ENCODE assay signal across 12 cellular contexts in the genomic region with DNA sequence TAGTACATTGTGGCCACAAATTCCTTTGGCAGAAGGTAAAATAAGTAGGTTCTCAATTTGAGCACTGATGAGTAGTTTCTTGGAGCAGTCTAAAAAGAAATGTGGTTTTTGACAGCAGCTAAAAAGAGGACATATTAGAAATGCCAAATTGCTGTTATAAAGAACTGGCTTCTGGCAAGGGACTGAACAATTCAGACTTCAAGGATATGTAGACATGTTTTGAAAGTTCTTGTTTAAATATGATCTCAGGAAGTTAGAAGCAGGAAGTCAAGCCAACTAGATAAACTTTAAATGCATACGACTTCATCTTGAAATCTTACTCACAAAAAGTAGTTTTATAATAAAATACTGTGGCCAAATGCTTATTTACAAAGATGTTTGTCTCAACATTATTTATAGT. TPM values are rescaled to one million over a fixed set of nuclear protein-coding genes. Genes with fewer than 3 reads are reported as not detected.
DNase-seq lines count a peak whose midpoint lies in the region; ATAC-seq and TF ChIP-seq lines count a peak whose summit lies in the region.
"Had no signal": no experiment of that assay in that cellular context is flagged by ENCODE, and none has a peak within 500 bp of the region (broad histone marks: within the 10 kb centered on the region; RNA-seq: fewer than 3 reads in every experiment).

No MANE protein-coding gene starts in this region.

- H3K9me3 ChIP-seq in SJCRH30 (replicated peaks) = no peaks in the 10 kb centered on the region
- H3K9me3 ChIP-seq: colonic mucosa had no signal

- ATAC-seq in HG02870 (IDR thresholded peaks at IDR 0.05; ENCODE audit: unreplicated experiment) (no peak), GM18517 (IDR thresholded peaks at IDR 0.05; ENCODE audit: unreplicated experiment) (no peak)

- H3K4me1 Mint-ChIP-seq in immature natural killer cell = no peaks in the 10 kb centered on the region

- H3K27ac ChIP-seq in SJCRH30 = peak overlapping the region; percentile 45
- H3K27ac ChIP-seq in rectal smooth muscle tissue (ENCODE audit: low read depth, low read length) = peak overlapping the region; percentile 52
- H3K27ac ChIP-seq: colonic mucosa, RWPE1 had no signal

- no peak overlapping the region for H3K4me3 Mint-ChIP-seq in immature natural killer cell
- H3K4me3 Mint-ChIP-seq: stimulated activated naive CD8-positive, alpha-beta T cell treated with anti-CD3 and anti-CD28 coated beads, Interleukin-15, Interleukin-2, amounts not matched to agents 100 ng/mL and 50 ng/mL, for 24 hours had no signal

- H3K4me3 ChIP-seq in SJCRH30 (no peak overlapping the region), fibroblast of the aortic adventitia (ENCODE audit: low read depth, low read length) (no peak overlapping the region), rectal smooth muscle tissue (ENCODE audit: low read length) (no peak overlapping the region)
- H3K4me3 ChIP-seq: colonic mucosa had no signal

- H3K36me3 ChIP-seq in SJCRH30 (no peaks in the 10 kb centered on the region), rectal smooth muscle tissue (ENCODE audit: control insufficient read depth, insufficient read depth, low read length) (no peaks in the 10 kb centered on the region)
- H3K36me3 ChIP-seq: colonic mucosa had no signal

- no peaks in the 10 kb centered on the region for H3K36me3 Mint-ChIP-seq in immature natural killer cell

- no peaks in the 10 kb centered on the region for H3K9me3 Mint-ChIP-seq in immature natural killer cell
- H3K9me3 Mint-ChIP-seq: stimulated activated naive CD8-positive, alpha-beta T cell treated with anti-CD3 and anti-CD28 coated beads, Interleukin-15, Interleukin-2, amounts not matched to agents 100 ng/mL and 50 ng/mL, for 24 hours had no signal

- no peak overlapping the region for H3K9ac ChIP-seq in rectal smooth muscle tissue (ENCODE audit: low read length)

- peaks cover 0 to 4% (median 0%) of the 10 kb centered on the region in 3 donors for H3K27me3 Mint-ChIP-seq in immature natural killer cell (ENCODE audit: low read depth in 3 of 3)

- peak; percentile 21 for DNase-seq in EH (ENCODE audit: low read depth)
- no peak for DNase-seq in SJCRH30
- peak; percentile 67 for DNase-seq in fibroblast of the aortic adventitia (ENCODE audit: low read depth)
- DNase-seq in immature natural killer cell = no peak
- no peak for DNase-seq in 8988T
- DNase-seq: colonic mucosa, NCI-H1694 treated with DMSO at 0.1 percent for 48 hours had no signal

- peaks cover 42% of the 10 kb centered on the region for H3K4me1 ChIP-seq in SJCRH30
- H3K4me1 ChIP-seq in rectal smooth muscle tissue (ENCODE audit: control insufficient read depth, insufficient read depth, low read length) = peaks cover 24% of the 10 kb centered on the region
- H3K4me1 ChIP-seq: colonic mucosa had no signal

- no peak for TF ChIP-seq CTCF in fibroblast of the aortic adventitia (IDR thresholded peaks at IDR 0.05; ENCODE audit: insufficient read depth, low read length)

- no peaks in the 10 kb centered on the region for H3K27me3 ChIP-seq in SJCRH30
- H3K27me3 ChIP-seq in rectal smooth muscle tissue (ENCODE audit: control insufficient read depth, insufficient read depth, low read length) = no peaks in the 10 kb centered on the region
- H3K27me3 ChIP-seq: colonic mucosa had no signal

- H3K27ac Mint-ChIP-seq in immature natural killer cell = no peak overlapping the region
- H3K27ac Mint-ChIP-seq: stimulated activated naive CD8-positive, alpha-beta T cell treated with anti-CD3 and anti-CD28 coated beads, Interleukin-15, Interleukin-2, amounts not matched to agents 100 ng/mL and 50 ng/mL, for 24 hours had no signal

RNA-seq across cellular contexts. Expression of gene C1orf52, which starts 18.8 kb away (rescaled TPM):
- 21.7 and 25.8 TPM in 2 replicates for total RNA-seq in SJCRH30 (2014; rRNA removed; shearing (Covaris generic))
- total RNA-seq in fibroblast of the aortic adventitia (ENCODE audit: low replicate concordance) = 9.2 and 10.8 TPM in 2 replicates
- polyA plus RNA-seq in immature natural killer cell = 10 to 100 TPM; 13.9 to 29.2 (median 19.9) TPM

RNA-seq across cellular contexts. Expression of gene BCL10, which starts 35.8 kb away (rescaled TPM):
- 24.9 and 26.6 TPM in 2 replicates for total RNA-seq in SJCRH30 (2014; rRNA removed; shearing (Covaris generic))
- 36.0 and 44.7 TPM in 2 replicates for total RNA-seq in fibroblast of the aortic adventitia (ENCODE audit: low replicate concordance)
- polyA plus RNA-seq in immature natural killer cell = 10 to 100 TPM; 23.0 to 26.0 (median 26.0) TPM

RNA-seq across cellular contexts. Expression of gene SYDE2, which starts 39.8 kb away (rescaled TPM):
- 5.2 and 6.7 TPM in 2 replicates for total RNA-seq in SJCRH30 (2014; rRNA removed; shearing (Covaris generic))
- total RNA-seq in fibroblast of the aortic adventitia (ENCODE audit: low replicate concordance) = 5.2 and 6.5 TPM in 2 replicates
- under 1 TPM; 0.08 to 0.98 (median 0.12) TPM for polyA plus RNA-seq in immature natural killer cell

Comparison
In these comparisons a context has a peak if more than half of its experiments do, and no peak if none do; other contexts are left out.
1. DNase-seq: peak in EH (single experiment) and fibroblast of the aortic adventitia (single experiment); none in SJCRH30 (0 of 2), immature natural killer cell (0 of 3) and 8988T (single experiment).